1 cellular context compared by ENCODE assay signal in genomic region chr17:82740906-82741759, GRCh38.
TF ChIP-seq lines count a peak whose summit lies in the region.

No MANE protein-coding gene starts in this region.

TF ChIP-seq in HepG2, 621 proteins besides CTCF, POLR2A, EP300 and RAD21 (continued from another document and continues in another):
- no peak for TF ChIP-seq ZNF512B (CRISPR knock-in tag; IDR thresholded peaks at IDR 0.05; ENCODE audit: borderline replicate concordance)
- no peak for TF ChIP-seq HOXA9 (CRISPR knock-in tag; IDR thresholded peaks at IDR 0.05; ENCODE audit: borderline replicate concordance)
- peak; percentile 86 for TF ChIP-seq GFI1 (CRISPR knock-in tag; IDR thresholded peaks at IDR 0.05; ENCODE audit: borderline replicate concordance)
- TF ChIP-seq E2F5 (CRISPR knock-in tag; conservative IDR thresholded peaks at IDR 0.05): no peak
- no peak for TF ChIP-seq HNRNPH1 (optimal IDR thresholded peaks at IDR 0.05; ENCODE audit: low read depth, low read length)
- TF ChIP-seq ZNF747 (CRISPR knock-in tag; IDR thresholded peaks at IDR 0.05; ENCODE audit: borderline replicate concordance): peak; percentile 69
- TF ChIP-seq ZNF619 (CRISPR knock-in tag; IDR thresholded peaks at IDR 0.05): no peak
- peak; percentile 69 for TF ChIP-seq TGIF2 (CRISPR knock-in tag; IDR thresholded peaks at IDR 0.05)
- TF ChIP-seq SNRNP70 (IDR thresholded peaks at IDR 0.05; ENCODE audit: low read depth, low read length): no peak
- no peak for TF ChIP-seq ZNF562 (CRISPR knock-in tag; IDR thresholded peaks at IDR 0.05; ENCODE audit: borderline replicate concordance)
- TF ChIP-seq SRSF1 (optimal IDR thresholded peaks at IDR 0.05; ENCODE audit: low read depth, low read length): no peak
- peak; percentile 85 for TF ChIP-seq MLX (CRISPR knock-in tag; IDR thresholded peaks at IDR 0.05)
- TF ChIP-seq CAMTA2 (CRISPR knock-in tag; IDR thresholded peaks at IDR 0.05; ENCODE audit: borderline replicate concordance): no peak
- TF ChIP-seq ZNF124 (CRISPR knock-in tag; IDR thresholded peaks at IDR 0.05): peak; percentile 78; the same call in 1 of the 2 replicates
- TF ChIP-seq PAF1 (CRISPR knock-in tag; IDR thresholded peaks at IDR 0.05): no peak
- TF ChIP-seq MZF1 (CRISPR knock-in tag; IDR thresholded peaks at IDR 0.05; ENCODE audit: borderline replicate concordance): 0 out of 2 replicates have a peak, but pooled peaks have one; percentile 65
- no peak for TF ChIP-seq REXO4 (CRISPR knock-in tag; IDR thresholded peaks at IDR 0.05; ENCODE audit: borderline replicate concordance)
- TF ChIP-seq, protein P1, sequence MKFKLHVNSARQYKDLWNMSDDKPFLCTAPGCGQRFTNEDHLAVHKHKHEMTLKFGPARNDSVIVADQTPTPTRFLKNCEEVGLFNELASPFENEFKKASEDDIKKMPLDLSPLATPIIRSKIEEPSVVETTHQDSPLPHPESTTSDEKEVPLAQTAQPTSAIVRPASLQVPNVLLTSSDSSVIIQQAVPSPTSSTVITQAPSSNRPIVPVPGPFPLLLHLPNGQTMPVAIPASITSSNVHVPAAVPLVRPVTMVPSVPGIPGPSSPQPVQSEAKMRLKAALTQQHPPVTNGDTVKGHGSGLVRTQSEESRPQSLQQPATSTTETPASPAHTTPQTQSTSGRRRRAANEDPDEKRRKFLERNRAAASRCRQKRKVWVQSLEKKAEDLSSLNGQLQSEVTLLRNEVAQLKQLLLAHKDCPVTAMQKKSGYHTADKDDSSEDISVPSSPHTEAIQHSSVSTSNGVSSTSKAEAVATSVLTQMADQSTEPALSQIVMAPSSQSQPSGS (CRISPR knock-in tag; IDR thresholded peaks at IDR 0.05): peak; percentile 94
- no peak for TF ChIP-seq ZNF24 (IDR thresholded peaks at IDR 0.05)
- TF ChIP-seq REPIN1 (CRISPR knock-in tag; IDR thresholded peaks at IDR 0.05; ENCODE audit: borderline replicate concordance, low read depth): peak; percentile 77; the same call in 1 of the 2 replicates
- TF ChIP-seq, protein P2, sequence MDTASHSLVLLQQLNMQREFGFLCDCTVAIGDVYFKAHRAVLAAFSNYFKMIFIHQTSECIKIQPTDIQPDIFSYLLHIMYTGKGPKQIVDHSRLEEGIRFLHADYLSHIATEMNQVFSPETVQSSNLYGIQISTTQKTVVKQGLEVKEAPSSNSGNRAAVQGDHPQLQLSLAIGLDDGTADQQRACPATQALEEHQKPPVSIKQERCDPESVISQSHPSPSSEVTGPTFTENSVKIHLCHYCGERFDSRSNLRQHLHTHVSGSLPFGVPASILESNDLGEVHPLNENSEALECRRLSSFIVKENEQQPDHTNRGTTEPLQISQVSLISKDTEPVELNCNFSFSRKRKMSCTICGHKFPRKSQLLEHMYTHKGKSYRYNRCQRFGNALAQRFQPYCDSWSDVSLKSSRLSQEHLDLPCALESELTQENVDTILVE (CRISPR knock-in tag; IDR thresholded peaks at IDR 0.05): peak; percentile 88
- peak; percentile 64; the same call in 1 of the 2 replicates for TF ChIP-seq MTF2 (CRISPR knock-in tag; IDR thresholded peaks at IDR 0.05; ENCODE audit: borderline replicate concordance)
- no peak for TF ChIP-seq ASH2L (IDR thresholded peaks at IDR 0.05; ENCODE audit: insufficient read length, low read depth, low read length)
- TF ChIP-seq ZNF44 (CRISPR knock-in tag; IDR thresholded peaks at IDR 0.05): no peak
- peak; percentile 69; the same call in 1 of the 2 replicates for TF ChIP-seq IKZF5 (CRISPR knock-in tag; IDR thresholded peaks at IDR 0.05)
- TF ChIP-seq ZNF83 (CRISPR knock-in tag; IDR thresholded peaks at IDR 0.05; ENCODE audit: borderline replicate concordance): no peak
- no peak for TF ChIP-seq DR1 (CRISPR knock-in tag; IDR thresholded peaks at IDR 0.05)
- no peak for TF ChIP-seq TBX3 (IDR thresholded peaks at IDR 0.05; ENCODE audit: borderline replicate concordance)
- TF ChIP-seq ZNF775 (CRISPR knock-in tag; IDR thresholded peaks at IDR 0.05; ENCODE audit: borderline replicate concordance): no peak
- no peak for TF ChIP-seq ZNF577 (CRISPR knock-in tag; IDR thresholded peaks at IDR 0.05; ENCODE audit: borderline replicate concordance, low read depth)
- TF ChIP-seq, protein P3, sequence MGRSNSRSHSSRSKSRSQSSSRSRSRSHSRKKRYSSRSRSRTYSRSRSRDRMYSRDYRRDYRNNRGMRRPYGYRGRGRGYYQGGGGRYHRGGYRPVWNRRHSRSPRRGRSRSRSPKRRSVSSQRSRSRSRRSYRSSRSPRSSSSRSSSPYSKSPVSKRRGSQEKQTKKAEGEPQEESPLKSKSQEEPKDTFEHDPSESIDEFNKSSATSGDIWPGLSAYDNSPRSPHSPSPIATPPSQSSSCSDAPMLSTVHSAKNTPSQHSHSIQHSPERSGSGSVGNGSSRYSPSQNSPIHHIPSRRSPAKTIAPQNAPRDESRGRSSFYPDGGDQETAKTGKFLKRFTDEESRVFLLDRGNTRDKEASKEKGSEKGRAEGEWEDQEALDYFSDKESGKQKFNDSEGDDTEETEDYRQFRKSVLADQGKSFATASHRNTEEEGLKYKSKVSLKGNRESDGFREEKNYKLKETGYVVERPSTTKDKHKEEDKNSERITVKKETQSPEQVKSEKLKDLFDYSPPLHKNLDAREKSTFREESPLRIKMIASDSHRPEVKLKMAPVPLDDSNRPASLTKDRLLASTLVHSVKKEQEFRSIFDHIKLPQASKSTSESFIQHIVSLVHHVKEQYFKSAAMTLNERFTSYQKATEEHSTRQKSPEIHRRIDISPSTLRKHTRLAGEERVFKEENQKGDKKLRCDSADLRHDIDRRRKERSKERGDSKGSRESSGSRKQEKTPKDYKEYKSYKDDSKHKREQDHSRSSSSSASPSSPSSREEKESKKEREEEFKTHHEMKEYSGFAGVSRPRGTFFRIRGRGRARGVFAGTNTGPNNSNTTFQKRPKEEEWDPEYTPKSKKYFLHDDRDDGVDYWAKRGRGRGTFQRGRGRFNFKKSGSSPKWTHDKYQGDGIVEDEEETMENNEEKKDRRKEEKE (IDR thresholded peaks at IDR 0.05): no peak
- no peak for TF ChIP-seq ZSCAN20 (CRISPR knock-in tag; IDR thresholded peaks at IDR 0.05; ENCODE audit: borderline replicate concordance)
- TF ChIP-seq, protein P4, sequence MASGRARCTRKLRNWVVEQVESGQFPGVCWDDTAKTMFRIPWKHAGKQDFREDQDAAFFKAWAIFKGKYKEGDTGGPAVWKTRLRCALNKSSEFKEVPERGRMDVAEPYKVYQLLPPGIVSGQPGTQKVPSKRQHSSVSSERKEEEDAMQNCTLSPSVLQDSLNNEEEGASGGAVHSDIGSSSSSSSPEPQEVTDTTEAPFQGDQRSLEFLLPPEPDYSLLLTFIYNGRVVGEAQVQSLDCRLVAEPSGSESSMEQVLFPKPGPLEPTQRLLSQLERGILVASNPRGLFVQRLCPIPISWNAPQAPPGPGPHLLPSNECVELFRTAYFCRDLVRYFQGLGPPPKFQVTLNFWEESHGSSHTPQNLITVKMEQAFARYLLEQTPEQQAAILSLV (CRISPR knock-in tag; IDR thresholded peaks at IDR 0.05; ENCODE audit: borderline replicate concordance): peak; percentile 56; the same call in 1 of the 2 replicates
- TF ChIP-seq ZBTB26 (CRISPR knock-in tag; IDR thresholded peaks at IDR 0.05; ENCODE audit: borderline replicate concordance): 0 out of 2 replicates have a peak, but pooled peaks have one; percentile 60
- TF ChIP-seq KLF13 (CRISPR knock-in tag; IDR thresholded peaks at IDR 0.05): no peak
- TF ChIP-seq, protein P5, sequence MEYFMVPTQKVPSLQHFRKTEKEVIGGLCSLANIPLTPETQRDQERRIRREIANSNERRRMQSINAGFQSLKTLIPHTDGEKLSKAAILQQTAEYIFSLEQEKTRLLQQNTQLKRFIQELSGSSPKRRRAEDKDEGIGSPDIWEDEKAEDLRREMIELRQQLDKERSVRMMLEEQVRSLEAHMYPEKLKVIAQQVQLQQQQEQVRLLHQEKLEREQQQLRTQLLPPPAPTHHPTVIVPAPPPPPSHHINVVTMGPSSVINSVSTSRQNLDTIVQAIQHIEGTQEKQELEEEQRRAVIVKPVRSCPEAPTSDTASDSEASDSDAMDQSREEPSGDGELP (IDR thresholded peaks at IDR 0.05; ENCODE audit: borderline replicate concordance, low read depth): peak; percentile 63; the same call in 1 of the 2 replicates
- TF ChIP-seq TAF1 (CRISPR knock-in tag; IDR thresholded peaks at IDR 0.05): no peak
- peak; percentile 95 for TF ChIP-seq SAP130 (CRISPR knock-in tag; IDR thresholded peaks at IDR 0.05; ENCODE audit: low read depth)
- TF ChIP-seq, protein P6, sequence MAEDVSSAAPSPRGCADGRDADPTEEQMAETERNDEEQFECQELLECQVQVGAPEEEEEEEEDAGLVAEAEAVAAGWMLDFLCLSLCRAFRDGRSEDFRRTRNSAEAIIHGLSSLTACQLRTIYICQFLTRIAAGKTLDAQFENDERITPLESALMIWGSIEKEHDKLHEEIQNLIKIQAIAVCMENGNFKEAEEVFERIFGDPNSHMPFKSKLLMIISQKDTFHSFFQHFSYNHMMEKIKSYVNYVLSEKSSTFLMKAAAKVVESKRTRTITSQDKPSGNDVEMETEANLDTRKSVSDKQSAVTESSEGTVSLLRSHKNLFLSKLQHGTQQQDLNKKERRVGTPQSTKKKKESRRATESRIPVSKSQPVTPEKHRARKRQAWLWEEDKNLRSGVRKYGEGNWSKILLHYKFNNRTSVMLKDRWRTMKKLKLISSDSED (CRISPR knock-in tag; IDR thresholded peaks at IDR 0.05): no peak
- TF ChIP-seq ZBTB10 (CRISPR knock-in tag; IDR thresholded peaks at IDR 0.05; ENCODE audit: borderline replicate concordance): no peak; the same call in 1 of the 2 replicates
- no peak for TF ChIP-seq NR3C1 (CRISPR knock-in tag; IDR thresholded peaks at IDR 0.05)
- peak; percentile 67; the same call in 1 of the 2 replicates for TF ChIP-seq ZNF12 (CRISPR knock-in tag; IDR thresholded peaks at IDR 0.05)
- no peak for TF ChIP-seq RARG (CRISPR knock-in tag; IDR thresholded peaks at IDR 0.05; ENCODE audit: low read depth)
- no peak for TF ChIP-seq CC2D1A (CRISPR knock-in tag; IDR thresholded peaks at IDR 0.05)
